In genomic region chr1:110035236-110035752, GRCh38 we compare ENCODE assay signal across 7 cellular contexts. TPM values are rescaled to one million over a fixed set of nuclear protein-coding genes. Genes with fewer than 3 reads are reported as not detected.
DNase-seq lines count a peak whose midpoint lies in the region; ATAC-seq, FAIRE-seq and TF ChIP-seq lines count a peak whose summit lies in the region.

No MANE protein-coding gene starts in this region.

- H3K27ac ChIP-seq in keratinocyte (ENCODE audit: control insufficient read depth, insufficient read depth, low read length): peak overlapping the region; percentile 85
- H3K27ac ChIP-seq in substantia nigra (ENCODE audit: low read depth, low read length, poor library complexity, severe bottlenecking): peak overlapping the region; percentile 88

- no peaks in the 10 kb centered on the region for H3K9me3 Mint-ChIP-seq in activated T-helper 17 cell treated with anti-CD3 and anti-CD28 coated beads, Interleukin-2, amount 50 U/mL, for 72 hours

- peak overlapping the region; percentile 85 to 93 (median 89) for H3K4me3 ChIP-seq in keratinocyte (ENCODE audit: control insufficient read depth in 2 of 3, extremely low read depth in 1 of 3, insufficient read depth in 2 of 3, low read depth in 1 of 3, low read length in 3 of 3)

- no peaks in the 10 kb centered on the region for H3K9me3 ChIP-seq in keratinocyte (ENCODE audit: control insufficient read depth, low read depth, low read length)

- DNase-seq in GM12891 (ENCODE audit: insufficient read length, low spot score) (no peak), keratinocyte (ENCODE audit: low read depth, low spot score) (no peak), substantia nigra (lab: John Stamatoyannopoulos, UW) (no peak), NCI-H748 treated with DMSO at 0.1 percent for 48 hours (lab: John Stamatoyannopoulos, UW) (no peak), D341Med (ENCODE audit: low spot score) (no peak)

- peaks cover 16% of the 10 kb centered on the region for H3K4me1 ChIP-seq in keratinocyte (ENCODE audit: control insufficient read depth, extremely low read depth, insufficient read depth, low read length)

- no peaks in the 10 kb centered on the region for H4K20me1 ChIP-seq in keratinocyte (ENCODE audit: control insufficient read depth, extremely low read depth, insufficient read depth, low read length)

- peak; percentile 23 for ATAC-seq in HG03354 (IDR thresholded peaks at IDR 0.05; ENCODE audit: poor library complexity, severe bottlenecking, unreplicated experiment)
- no peak for ATAC-seq in activated T-helper 17 cell treated with anti-CD3 and anti-CD28 coated beads, Interleukin-2, amount 50 U/mL, for 72 hours (replicated peaks)

- H3K36me3 ChIP-seq in keratinocyte (ENCODE audit: control insufficient read depth in 2 of 2, extremely low read depth in 1 of 2, insufficient read depth in 2 of 2, low read length in 2 of 2): peaks cover 15 to 33% of the 10 kb centered on the region in 2 experiments

- peak overlapping the region; percentile 76 for H2AFZ ChIP-seq in keratinocyte (ENCODE audit: control insufficient read depth, low read length)

- H3K4me3 Mint-ChIP-seq in activated T-helper 17 cell treated with anti-CD3 and anti-CD28 coated beads, Interleukin-2, amount 50 U/mL, for 72 hours: peak overlapping the region; percentile 89

- no peaks in the 10 kb centered on the region for H3K27me3 ChIP-seq in keratinocyte (ENCODE audit: control insufficient read depth, extremely low read depth, insufficient read depth, low read length)

- H3K27me3 Mint-ChIP-seq in activated T-helper 17 cell treated with anti-CD3 and anti-CD28 coated beads, Interleukin-2, amount 50 U/mL, for 72 hours: no peaks in the 10 kb centered on the region

- peaks cover 30% of the 10 kb centered on the region for H3K79me2 ChIP-seq in keratinocyte (ENCODE audit: control insufficient read depth, insufficient read depth, low read length)

- dilution Hi-C loops in keratinocyte (cut with MboI; ENCODE audit: extremely low pct_ligation_motif_present, low sequenced_read_pairs): no loop called here

- H3K27ac Mint-ChIP-seq in activated T-helper 17 cell treated with anti-CD3 and anti-CD28 coated beads, Interleukin-2, amount 50 U/mL, for 72 hours: peak overlapping the region; percentile 91

- FAIRE-seq in GM12891 (lab: Jason Lieb, UNC): peak; percentile 9
- FAIRE-seq in keratinocyte (lab: Jason Lieb, UNC): peak; percentile 20

- no peaks in the 10 kb centered on the region for H3K9me1 ChIP-seq in keratinocyte (ENCODE audit: control insufficient read depth, extremely low read depth, insufficient read depth, low read length)

- H3K4me1 Mint-ChIP-seq in activated T-helper 17 cell treated with anti-CD3 and anti-CD28 coated beads, Interleukin-2, amount 50 U/mL, for 72 hours: peaks cover 31% of the 10 kb centered on the region

- no peak for TF ChIP-seq POLR2A in GM12891 (IDR thresholded peaks at IDR 0.05; ENCODE audit: low read depth, low read length)

- H3K4me2 ChIP-seq in keratinocyte (ENCODE audit: control insufficient read depth, extremely low read depth, insufficient read depth, low read depth, low read length): peak overlapping the region; percentile 91

- peak overlapping the region; percentile 96 for H3K9ac ChIP-seq in keratinocyte (ENCODE audit: control insufficient read depth, extremely low read depth, insufficient read depth, low read length)

- TF ChIP-seq CTCF in keratinocyte (optimal IDR thresholded peaks at IDR 0.05 in 1 of 3, IDR thresholded peaks at IDR 0.05 in 1 of 3, conservative IDR thresholded peaks at IDR 0.05 in 1 of 3; ENCODE audit: extremely low read depth in 1 of 3, insufficient read depth in 2 of 3, low read length in 3 of 3): no peak

- H3K36me3 Mint-ChIP-seq in activated T-helper 17 cell treated with anti-CD3 and anti-CD28 coated beads, Interleukin-2, amount 50 U/mL, for 72 hours (ENCODE audit: low read depth): peaks cover 37% of the 10 kb centered on the region

TF ChIP-seq in GM12891, 5 proteins besides CTCF, POLR2A, EP300 and RAD21:
- TF ChIP-seq PAX5 (IDR thresholded peaks at IDR 0.05; ENCODE audit: insufficient read depth, low read length, severe bottlenecking) (no peak), SPI1 (IDR thresholded peaks at IDR 0.05; ENCODE audit: low read depth, low read length) (no peak), POU2F2 (IDR thresholded peaks at IDR 0.05; ENCODE audit: low read depth, low read length) (no peak), POLR2AphosphoS5 (IDR thresholded peaks at IDR 0.05; ENCODE audit: low read depth, low read length) (no peak), TAF1 (IDR thresholded peaks at IDR 0.05; ENCODE audit: low read depth, low read length) (no peak)

RNA-seq across cellular contexts. Expression of gene STRIP1, which starts 0.9 kb away (rescaled TPM):
- polyA plus RNA-seq in GM12891 (2012; ENCODE audit: low read depth, missing spikeins): 11.1 TPM
- 10 to 100 TPM; 21.4 to 31.1 TPM for total RNA-seq in activated T-helper 17 cell treated with anti-CD3 and anti-CD28 coated beads, Interleukin-2, amount 50 U/mL, for 72 hours
- 24.6 to 31.8 TPM (median 28.9 TPM) in 3 replicates for polyA plus RNA-seq in keratinocyte
- polyA plus RNA-seq in keratinocyte (2011; ENCODE audit: low read depth): 44.3 TPM
- 21.7 and 22.0 TPM in 2 replicates for polyA plus RNA-seq in keratinocyte (2011; cell fraction: cytosol; rRNA removed)
- 69.0 and 72.7 TPM in 2 replicates for polyA plus RNA-seq in keratinocyte (2011; cell fraction: nucleus; rRNA removed)
- polyA plus RNA-seq in keratinocyte (2012; ENCODE audit: low replicate concordance): 20.3 and 21.5 TPM in 2 replicates
- polyA minus RNA-seq in keratinocyte: 35.9 to 39.9 TPM (median 38.2 TPM) in 3 replicates
- polyA minus RNA-seq in keratinocyte (2011; cell fraction: cytosol; rRNA and poly(A)+ RNA removed): 17.8 TPM
- 39.6 and 53.4 TPM in 2 replicates for polyA minus RNA-seq in keratinocyte (2011; cell fraction: nucleus; rRNA and poly(A)+ RNA removed)

RNA-seq across cellular contexts. Expression of gene ALX3, which starts 35.2 kb away (rescaled TPM):
- not detected for polyA plus RNA-seq in GM12891 (2012; ENCODE audit: low read depth, missing spikeins)
- total RNA-seq in activated T-helper 17 cell treated with anti-CD3 and anti-CD28 coated beads, Interleukin-2, amount 50 U/mL, for 72 hours: not detected
- not detected in 3 replicates for polyA plus RNA-seq in keratinocyte
- polyA plus RNA-seq in keratinocyte (2011; ENCODE audit: low read depth): not detected
- not detected in 2 replicates for polyA plus RNA-seq in keratinocyte (2011; cell fraction: cytosol; rRNA removed)
- polyA plus RNA-seq in keratinocyte (2011; cell fraction: nucleus; rRNA removed): not detected in 2 replicates
- polyA plus RNA-seq in keratinocyte (2012; ENCODE audit: low replicate concordance): not detected in 2 replicates
- not detected in 3 replicates for polyA minus RNA-seq in keratinocyte
- polyA minus RNA-seq in keratinocyte (2011; cell fraction: cytosol; rRNA and poly(A)+ RNA removed): not detected
- polyA minus RNA-seq in keratinocyte (2011; cell fraction: nucleus; rRNA and poly(A)+ RNA removed): not detected in 2 replicates

RNA-seq across cellular contexts. Expression of gene AHCYL1, which starts 50.7 kb away (rescaled TPM):
- 32.7 TPM for polyA plus RNA-seq in GM12891 (2012; ENCODE audit: low read depth, missing spikeins)
- total RNA-seq in activated T-helper 17 cell treated with anti-CD3 and anti-CD28 coated beads, Interleukin-2, amount 50 U/mL, for 72 hours: 10 to 100 TPM; 60.1 to 80.8 TPM
- 50.2 to 64.8 TPM (median 61.6 TPM) in 3 replicates for polyA plus RNA-seq in keratinocyte
- polyA plus RNA-seq in keratinocyte (2011; ENCODE audit: low read depth): 66.6 TPM
- polyA plus RNA-seq in keratinocyte (2011; cell fraction: cytosol; rRNA removed): 47.6 and 70.8 TPM in 2 replicates
- 63.8 and 71.8 TPM in 2 replicates for polyA plus RNA-seq in keratinocyte (2011; cell fraction: nucleus; rRNA removed)
- 57.3 and 60.0 TPM in 2 replicates for polyA plus RNA-seq in keratinocyte (2012; ENCODE audit: low replicate concordance)
- polyA minus RNA-seq in keratinocyte: 44.2 to 62.5 TPM (median 56.9 TPM) in 3 replicates
- 28.8 TPM for polyA minus RNA-seq in keratinocyte (2011; cell fraction: cytosol; rRNA and poly(A)+ RNA removed)
- 24.9 and 46.2 TPM in 2 replicates for polyA minus RNA-seq in keratinocyte (2011; cell fraction: nucleus; rRNA and poly(A)+ RNA removed)
